1 cellular context compared by ENCODE assay signal in the genomic region with DNA sequence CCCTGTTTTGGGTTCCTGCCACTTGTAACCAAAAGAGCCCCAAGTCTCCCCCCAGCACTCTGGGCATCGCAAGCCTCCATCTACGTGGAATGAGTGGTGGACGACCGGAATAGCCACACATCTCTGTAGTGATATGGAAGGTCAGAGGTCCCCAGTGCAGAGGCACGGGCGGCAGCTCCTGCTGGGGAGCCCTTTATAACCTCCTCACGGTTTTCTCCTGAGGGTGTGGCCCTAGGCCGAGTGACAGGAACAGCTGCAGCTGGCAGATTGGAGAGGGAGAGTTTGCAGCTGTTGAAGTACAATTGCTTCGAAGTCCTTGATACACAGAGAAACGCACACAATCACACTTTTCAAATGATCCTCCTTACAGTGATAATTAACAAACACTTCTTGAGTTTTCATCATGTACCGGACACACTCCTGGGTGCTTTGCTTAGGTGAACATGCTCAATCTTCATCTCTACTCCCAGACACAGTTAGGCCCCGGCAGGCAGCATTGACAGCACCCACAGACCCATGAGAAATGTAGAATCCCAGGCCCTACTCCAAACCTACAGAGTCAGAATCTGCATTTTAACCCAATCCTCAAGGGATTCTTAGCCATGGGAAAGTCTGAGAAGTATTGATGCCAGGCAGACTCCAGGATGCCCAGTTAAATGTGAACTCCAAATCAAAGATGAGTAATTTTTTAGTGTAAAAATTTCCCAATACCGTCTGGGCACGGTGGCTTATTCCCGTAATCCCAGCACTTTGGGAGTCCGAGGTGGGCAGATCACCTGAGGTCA.
TF ChIP-seq lines count a peak whose summit lies in the region.

No MANE protein-coding gene starts in this region.

TF ChIP-seq in HepG2, 621 proteins besides CTCF, POLR2A, EP300 and RAD21:
- TF ChIP-seq HOXA5 (CRISPR knock-in tag; IDR thresholded peaks at IDR 0.05), result no peak
- no peak for TF ChIP-seq SMAD9 (CRISPR knock-in tag; IDR thresholded peaks at IDR 0.05)
- TF ChIP-seq SOX5 (CRISPR knock-in tag; IDR thresholded peaks at IDR 0.05; ENCODE audit: borderline replicate concordance), result no peak
- TF ChIP-seq, protein P1, sequence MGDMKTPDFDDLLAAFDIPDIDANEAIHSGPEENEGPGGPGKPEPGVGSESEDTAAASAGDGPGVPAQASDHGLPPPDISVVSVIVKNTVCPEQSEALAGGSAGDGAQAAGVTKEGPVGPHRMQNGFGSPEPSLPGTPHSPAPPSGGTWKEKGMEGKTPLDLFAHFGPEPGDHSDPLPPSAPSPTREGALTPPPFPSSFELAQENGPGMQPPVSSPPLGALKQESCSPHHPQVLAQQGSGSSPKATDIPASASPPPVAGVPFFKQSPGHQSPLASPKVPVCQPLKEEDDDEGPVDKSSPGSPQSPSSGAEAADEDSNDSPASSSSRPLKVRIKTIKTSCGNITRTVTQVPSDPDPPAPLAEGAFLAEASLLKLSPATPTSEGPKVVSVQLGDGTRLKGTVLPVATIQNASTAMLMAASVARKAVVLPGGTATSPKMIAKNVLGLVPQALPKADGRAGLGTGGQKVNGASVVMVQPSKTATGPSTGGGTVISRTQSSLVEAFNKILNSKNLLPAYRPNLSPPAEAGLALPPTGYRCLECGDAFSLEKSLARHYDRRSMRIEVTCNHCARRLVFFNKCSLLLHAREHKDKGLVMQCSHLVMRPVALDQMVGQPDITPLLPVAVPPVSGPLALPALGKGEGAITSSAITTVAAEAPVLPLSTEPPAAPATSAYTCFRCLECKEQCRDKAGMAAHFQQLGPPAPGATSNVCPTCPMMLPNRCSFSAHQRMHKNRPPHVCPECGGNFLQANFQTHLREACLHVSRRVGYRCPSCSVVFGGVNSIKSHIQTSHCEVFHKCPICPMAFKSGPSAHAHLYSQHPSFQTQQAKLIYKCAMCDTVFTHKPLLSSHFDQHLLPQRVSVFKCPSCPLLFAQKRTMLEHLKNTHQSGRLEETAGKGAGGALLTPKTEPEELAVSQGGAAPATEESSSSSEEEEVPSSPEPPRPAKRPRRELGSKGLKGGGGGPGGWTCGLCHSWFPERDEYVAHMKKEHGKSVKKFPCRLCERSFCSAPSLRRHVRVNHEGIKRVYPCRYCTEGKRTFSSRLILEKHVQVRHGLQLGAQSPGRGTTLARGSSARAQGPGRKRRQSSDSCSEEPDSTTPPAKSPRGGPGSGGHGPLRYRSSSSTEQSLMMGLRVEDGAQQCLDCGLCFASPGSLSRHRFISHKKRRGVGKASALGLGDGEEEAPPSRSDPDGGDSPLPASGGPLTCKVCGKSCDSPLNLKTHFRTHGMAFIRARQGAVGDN (CRISPR knock-in tag; IDR thresholded peaks at IDR 0.05), result peak; percentile 24; the same call in 1 of the 2 replicates
- TF ChIP-seq AHR (CRISPR knock-in tag; IDR thresholded peaks at IDR 0.05), result no peak
- TF ChIP-seq ZNF460 (CRISPR knock-in tag; IDR thresholded peaks at IDR 0.05; ENCODE audit: borderline replicate concordance), result no peak
- TF ChIP-seq CBX1 (IDR thresholded peaks at IDR 0.05; ENCODE audit: low read depth), result no peak
- TF ChIP-seq, protein P2, sequence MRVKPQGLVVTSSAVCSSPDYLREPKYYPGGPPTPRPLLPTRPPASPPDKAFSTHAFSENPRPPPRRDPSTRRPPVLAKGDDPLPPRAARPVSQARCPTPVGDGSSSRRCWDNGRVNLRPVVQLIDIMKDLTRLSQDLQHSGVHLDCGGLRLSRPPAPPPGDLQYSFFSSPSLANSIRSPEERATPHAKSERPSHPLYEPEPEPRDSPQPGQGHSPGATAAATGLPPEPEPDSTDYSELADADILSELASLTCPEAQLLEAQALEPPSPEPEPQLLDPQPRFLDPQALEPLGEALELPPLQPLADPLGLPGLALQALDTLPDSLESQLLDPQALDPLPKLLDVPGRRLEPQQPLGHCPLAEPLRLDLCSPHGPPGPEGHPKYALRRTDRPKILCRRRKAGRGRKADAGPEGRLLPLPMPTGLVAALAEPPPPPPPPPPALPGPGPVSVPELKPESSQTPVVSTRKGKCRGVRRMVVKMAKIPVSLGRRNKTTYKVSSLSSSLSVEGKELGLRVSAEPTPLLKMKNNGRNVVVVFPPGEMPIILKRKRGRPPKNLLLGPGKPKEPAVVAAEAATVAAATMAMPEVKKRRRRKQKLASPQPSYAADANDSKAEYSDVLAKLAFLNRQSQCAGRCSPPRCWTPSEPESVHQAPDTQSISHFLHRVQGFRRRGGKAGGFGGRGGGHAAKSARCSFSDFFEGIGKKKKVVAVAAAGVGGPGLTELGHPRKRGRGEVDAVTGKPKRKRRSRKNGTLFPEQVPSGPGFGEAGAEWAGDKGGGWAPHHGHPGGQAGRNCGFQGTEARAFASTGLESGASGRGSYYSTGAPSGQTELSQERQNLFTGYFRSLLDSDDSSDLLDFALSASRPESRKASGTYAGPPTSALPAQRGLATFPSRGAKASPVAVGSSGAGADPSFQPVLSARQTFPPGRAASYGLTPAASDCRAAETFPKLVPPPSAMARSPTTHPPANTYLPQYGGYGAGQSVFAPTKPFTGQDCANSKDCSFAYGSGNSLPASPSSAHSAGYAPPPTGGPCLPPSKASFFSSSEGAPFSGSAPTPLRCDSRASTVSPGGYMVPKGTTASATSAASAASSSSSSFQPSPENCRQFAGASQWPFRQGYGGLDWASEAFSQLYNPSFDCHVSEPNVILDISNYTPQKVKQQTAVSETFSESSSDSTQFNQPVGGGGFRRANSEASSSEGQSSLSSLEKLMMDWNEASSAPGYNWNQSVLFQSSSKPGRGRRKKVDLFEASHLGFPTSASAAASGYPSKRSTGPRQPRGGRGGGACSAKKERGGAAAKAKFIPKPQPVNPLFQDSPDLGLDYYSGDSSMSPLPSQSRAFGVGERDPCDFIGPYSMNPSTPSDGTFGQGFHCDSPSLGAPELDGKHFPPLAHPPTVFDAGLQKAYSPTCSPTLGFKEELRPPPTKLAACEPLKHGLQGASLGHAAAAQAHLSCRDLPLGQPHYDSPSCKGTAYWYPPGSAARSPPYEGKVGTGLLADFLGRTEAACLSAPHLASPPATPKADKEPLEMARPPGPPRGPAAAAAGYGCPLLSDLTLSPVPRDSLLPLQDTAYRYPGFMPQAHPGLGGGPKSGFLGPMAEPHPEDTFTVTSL (CRISPR knock-in tag; IDR thresholded peaks at IDR 0.05; ENCODE audit: borderline replicate concordance), result no peak
- TF ChIP-seq ZNF816 (CRISPR knock-in tag; IDR thresholded peaks at IDR 0.05; ENCODE audit: borderline replicate concordance), result no peak
- TF ChIP-seq ZNF24 (IDR thresholded peaks at IDR 0.05), result no peak
- TF ChIP-seq, protein P3, sequence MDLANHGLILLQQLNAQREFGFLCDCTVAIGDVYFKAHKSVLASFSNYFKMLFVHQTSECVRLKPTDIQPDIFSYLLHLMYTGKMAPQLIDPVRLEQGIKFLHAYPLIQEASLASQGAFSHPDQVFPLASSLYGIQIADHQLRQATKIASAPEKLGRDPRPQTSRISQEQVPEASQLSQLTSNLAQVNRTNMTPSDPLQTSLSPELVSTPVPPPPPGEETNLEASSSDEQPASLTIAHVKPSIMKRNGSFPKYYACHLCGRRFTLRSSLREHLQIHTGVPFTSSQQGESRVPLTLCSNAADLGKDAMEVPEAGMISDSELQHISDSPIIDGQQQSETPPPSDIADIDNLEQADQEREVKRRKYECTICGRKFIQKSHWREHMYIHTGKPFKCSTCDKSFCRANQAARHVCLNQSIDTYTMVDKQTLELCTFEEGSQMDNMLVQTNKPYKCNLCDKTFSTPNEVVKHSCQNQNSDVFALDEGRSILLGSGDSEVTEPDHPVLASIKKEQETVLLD (CRISPR knock-in tag; IDR thresholded peaks at IDR 0.05; ENCODE audit: low read depth), result no peak
- TF ChIP-seq NR2F6 (IDR thresholded peaks at IDR 0.05), result peak; percentile 34; the same call in 1 of the 2 replicates
- TF ChIP-seq NR2F6 (CRISPR knock-in tag; IDR thresholded peaks at IDR 0.05), result 0 out of 2 replicates have a peak, but pooled peaks have one; percentile 29
- no peak for TF ChIP-seq KAT8 (CRISPR knock-in tag; IDR thresholded peaks at IDR 0.05)
- peak; percentile 39; the same call in 1 of the 2 replicates for TF ChIP-seq HDAC1 (CRISPR knock-in tag; IDR thresholded peaks at IDR 0.05)
